ENCODE assay signal across 9 cellular contexts in the genomic region with DNA sequence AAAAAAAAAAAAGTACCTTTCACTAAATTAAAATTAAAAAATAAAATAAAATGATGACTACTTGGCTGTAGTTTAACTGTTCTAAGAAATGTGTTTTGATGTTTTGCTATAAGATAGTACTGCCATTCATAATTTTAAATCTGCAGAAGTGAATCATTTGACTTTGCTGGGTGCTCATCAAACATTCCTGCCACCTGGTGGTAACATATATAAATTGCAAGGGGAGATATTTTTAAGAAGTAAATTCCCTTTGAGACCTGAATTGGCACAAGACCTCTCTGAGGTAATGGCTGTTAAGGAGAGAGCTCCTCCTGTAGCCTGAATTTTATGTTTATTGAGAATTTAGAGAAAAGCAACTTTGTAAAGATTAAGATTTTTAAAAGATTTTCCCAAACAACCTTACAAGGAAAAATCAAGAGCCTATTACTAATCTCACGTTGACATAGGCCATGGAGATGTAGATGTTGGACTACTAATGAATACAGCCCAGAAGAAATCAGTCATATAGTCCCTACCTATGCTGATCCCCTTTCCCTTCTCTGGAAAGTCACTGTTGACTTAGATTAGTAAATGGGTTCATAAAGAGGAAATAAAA. TPM values are rescaled to one million over a fixed set of nuclear protein-coding genes. Genes with fewer than 3 reads are reported as not detected.
A peak's percentile ranks its signal among the peaks of the same experiment; 100 is the strongest.
DNase-seq lines count a peak whose midpoint lies in the region; ATAC-seq and TF ChIP-seq lines count a peak whose summit lies in the region.
"Had no signal": no experiment of that assay in that cellular context is flagged by ENCODE, and none has a peak within 500 bp of the region (broad histone marks: within the 10 kb centered on the region; RNA-seq: fewer than 3 reads in every experiment).

No MANE protein-coding gene starts in this region.

- POLR2A ChIA-PET in SK-N-SH (lab: Yijun Ruan, JAX) = no interaction called here

- H3K36me3 ChIP-seq in SK-N-SH (replicated peaks in 1 of 2; ENCODE audit: control insufficient read depth in 1 of 2, insufficient read depth in 2 of 2, low read length in 1 of 2) = no peaks in the 10 kb centered on the region
- H3K36me3 ChIP-seq in spleen = no peaks in the 10 kb centered on the region
- no peaks in the 10 kb centered on the region for H3K36me3 ChIP-seq in mesenchymal stem cell (ENCODE audit: control insufficient read depth in 1 of 2, insufficient read depth in 2 of 2, low read depth in 1 of 2, low read length in 2 of 2)

- H3K23ac ChIP-seq in mesenchymal stem cell (ENCODE audit: low read length in 2 of 2) = no peak overlapping the region

- peak; percentile 20 for DNase-seq in SK-N-SH
- peak; percentile 45 to 69 for DNase-seq in NCI-H526 (lab: John Stamatoyannopoulos, UW)
- DNase-seq in epithelial cell of proximal tubule (ENCODE audit: low read depth) = no peak
- no peak for DNase-seq in spleen
- DNase-seq in mesenchymal stem cell = no peak
- DNase-seq: activated naive CD4-positive, alpha-beta T cell treated with anti-CD3 and anti-CD28 coated beads, Interleukin-2, amount 50 U/mL, for 16 hours had no signal

- no peak overlapping the region for H2BK12ac ChIP-seq in mesenchymal stem cell (ENCODE audit: low read length in 2 of 2)

- no peaks in the 10 kb centered on the region for H3K4me1 ChIP-seq in SK-N-SH (ENCODE audit: control insufficient read depth in 1 of 2, insufficient read depth in 2 of 2, low read depth in 1 of 2, low read length in 1 of 2)
- no peaks in the 10 kb centered on the region for H3K4me1 ChIP-seq in spleen
- H3K4me1 ChIP-seq in mesenchymal stem cell (ENCODE audit: control insufficient read depth, insufficient read depth, low read depth, low read length) = no peaks in the 10 kb centered on the region

- H3K14ac ChIP-seq in mesenchymal stem cell (ENCODE audit: low read length in 2 of 2) = no peak overlapping the region

- no peak overlapping the region for H4K91ac ChIP-seq in mesenchymal stem cell (ENCODE audit: low read length)

- TF ChIP-seq CTCF in SK-N-SH (IDR thresholded peaks at IDR 0.05) (peak; percentile 62), epithelial cell of proximal tubule (conservative IDR thresholded peaks at IDR 0.05; ENCODE audit: low read depth, low read length) (peak; percentile 59), spleen (IDR thresholded peaks at IDR 0.05 in 8 of 11, conservative IDR thresholded peaks at IDR 0.05 in 3 of 11) (peak in 9 of 11 experiments; percentile 12 to 61 (median 50))

- no peak overlapping the region for H3K27ac ChIP-seq in SK-N-SH (ENCODE audit: low read depth in 2 of 2, low read length in 1 of 2)
- H3K27ac ChIP-seq in spleen = no peak overlapping the region
- no peak overlapping the region for H3K27ac ChIP-seq in mesenchymal stem cell (ENCODE audit: low read length, poor library complexity, severe bottlenecking)

- H3K79me2 ChIP-seq in SK-N-SH (ENCODE audit: insufficient read depth) = no peaks in the 10 kb centered on the region

- H2AFZ ChIP-seq in SK-N-SH (ENCODE audit: low read depth) (no peak overlapping the region), mesenchymal stem cell (ENCODE audit: low read depth, low read length) (no peak overlapping the region)

- no peak overlapping the region for H3K4me2 ChIP-seq in SK-N-SH
- no peak overlapping the region for H3K4me2 ChIP-seq in mesenchymal stem cell (ENCODE audit: low read length, poor library complexity, severe bottlenecking)

- no peak overlapping the region for H2BK120ac ChIP-seq in mesenchymal stem cell (ENCODE audit: low read depth, low read length)

- no peak overlapping the region for H3K9ac ChIP-seq in SK-N-SH
- H3K9ac ChIP-seq in mesenchymal stem cell (ENCODE audit: low read length) = no peak overlapping the region

- WGBS in SK-N-SH (ENCODE audit: low lambda C conversion rate) = 89% methylated on average over 1 of the region's 1 CpG
- WGBS in spleen, 5 donors = 89 to 100% (median 92%) methylated on average over 1 of the region's 1 CpG
- WGBS in mesenchymal stem cell = no CpG with 5 or more reads among the region's 1 CpG

- TF ChIP-seq RAD21 in SK-N-SH (IDR thresholded peaks at IDR 0.05; ENCODE audit: low read length) = peak; percentile 54

- H3K79me1 ChIP-seq in mesenchymal stem cell (replicated peaks; ENCODE audit: low read length, poor library complexity, severe bottlenecking) = no peaks in the 10 kb centered on the region

- no peak overlapping the region for H4K8ac ChIP-seq in mesenchymal stem cell (ENCODE audit: low read length)

- no peak overlapping the region for H2AK5ac ChIP-seq in mesenchymal stem cell (ENCODE audit: low read length, severe bottlenecking)

- H3K18ac ChIP-seq in mesenchymal stem cell (ENCODE audit: low read depth in 1 of 2, low read length in 2 of 2) = no peak overlapping the region

- ATAC-seq in SK-N-SH treated with all-trans-retinoic acid at 6 μM for 48 hours (no peak), HG03521 (IDR thresholded peaks at IDR 0.05; ENCODE audit: unreplicated experiment) (no peak), HG03342 (IDR thresholded peaks at IDR 0.05; ENCODE audit: unreplicated experiment) (no peak)

- no peak overlapping the region for H2BK15ac ChIP-seq in mesenchymal stem cell (ENCODE audit: low read depth, poor library complexity, severe bottlenecking)

- H3K27me3 ChIP-seq in SK-N-SH (ENCODE audit: insufficient read depth) (peaks cover 7% of the 10 kb centered on the region; the same call in 1 of the 2 replicates), spleen (replicated peaks in 1 of 7) (no peaks in the 10 kb centered on the region), mesenchymal stem cell (ENCODE audit: control insufficient read depth in 1 of 2, insufficient read depth in 1 of 2, low read length in 2 of 2) (no peaks in the 10 kb centered on the region)

- TF ChIP-seq POLR2A in spleen (IDR thresholded peaks at IDR 0.05) = no peak

- peaks cover 2% of the 10 kb centered on the region for H3F3A ChIP-seq in SK-N-SH (replicated peaks; ENCODE audit: insufficient read depth)

- no peaks in the 10 kb centered on the region for H4K20me1 ChIP-seq in SK-N-SH (ENCODE audit: insufficient read depth)

- CTCF ChIA-PET in SK-N-SH (lab: Yijun Ruan, JAX) = interaction anchor here (0.7 kb wide), 2 partner anchors 22 kb away, joined by 3 read pairs; no protein-coding TSS in a partner anchor

- no peak overlapping the region for H3K4me3 ChIP-seq in SK-N-SH (ENCODE audit: low read depth in 2 of 2, low read length in 1 of 2)
- H3K4me3 ChIP-seq in epithelial cell of proximal tubule (ENCODE audit: low read depth, low read length) = no peak overlapping the region
- H3K4me3 ChIP-seq in spleen = no peak overlapping the region
- H3K4me3 ChIP-seq in mesenchymal stem cell (ENCODE audit: insufficient read depth in 1 of 2, low read depth in 1 of 2, low read length in 2 of 2) = no peak overlapping the region

- H2BK5ac ChIP-seq in mesenchymal stem cell (ENCODE audit: low read depth, low read length, poor library complexity, severe bottlenecking) = no peak overlapping the region

- no peak overlapping the region for H3K4ac ChIP-seq in mesenchymal stem cell (ENCODE audit: low read depth in 1 of 2, low read length in 2 of 2)

- H3K9me3 ChIP-seq in SK-N-SH = peaks cover 30% of the 10 kb centered on the region
- peaks cover 5 to 51% (median 44%) of the 10 kb centered on the region in 8 donors for H3K9me3 ChIP-seq in spleen
- H3K9me3 ChIP-seq in mesenchymal stem cell (ENCODE audit: control insufficient read depth, low read length) = peaks cover 55% of the 10 kb centered on the region

- no peaks in the 10 kb centered on the region for H3K9me2 ChIP-seq in SK-N-SH

- intact Hi-C loops in spleen (cut with DNase I; ENCODE audit: low total_unique reads) = no loop called here

- no peak for TF ChIP-seq EP300 in SK-N-SH (IDR thresholded peaks at IDR 0.05; ENCODE audit: borderline replicate concordance in 1 of 2, low read depth in 1 of 2, low read length in 1 of 2)

TF ChIP-seq in SK-N-SH, 30 proteins besides CTCF, POLR2A, EP300 and RAD21:
- TF ChIP-seq SIN3A (IDR thresholded peaks at IDR 0.05; ENCODE audit: borderline replicate concordance, low read depth, low read length) (no peak), RXRA (IDR thresholded peaks at IDR 0.05; ENCODE audit: borderline replicate concordance, low read depth) (no peak), SMC3 (IDR thresholded peaks at IDR 0.05; ENCODE audit: low read depth, low read length) (0 out of 2 replicates have a peak, but pooled peaks have one; percentile 3)

TF ChIP-seq in SK-N-SH treated with all-trans-retinoic acid at 6 μM for 48 hours, 23 proteins besides CTCF, POLR2A, EP300 and RAD21 (continues in another document):
- TF ChIP-seq, protein P1, sequence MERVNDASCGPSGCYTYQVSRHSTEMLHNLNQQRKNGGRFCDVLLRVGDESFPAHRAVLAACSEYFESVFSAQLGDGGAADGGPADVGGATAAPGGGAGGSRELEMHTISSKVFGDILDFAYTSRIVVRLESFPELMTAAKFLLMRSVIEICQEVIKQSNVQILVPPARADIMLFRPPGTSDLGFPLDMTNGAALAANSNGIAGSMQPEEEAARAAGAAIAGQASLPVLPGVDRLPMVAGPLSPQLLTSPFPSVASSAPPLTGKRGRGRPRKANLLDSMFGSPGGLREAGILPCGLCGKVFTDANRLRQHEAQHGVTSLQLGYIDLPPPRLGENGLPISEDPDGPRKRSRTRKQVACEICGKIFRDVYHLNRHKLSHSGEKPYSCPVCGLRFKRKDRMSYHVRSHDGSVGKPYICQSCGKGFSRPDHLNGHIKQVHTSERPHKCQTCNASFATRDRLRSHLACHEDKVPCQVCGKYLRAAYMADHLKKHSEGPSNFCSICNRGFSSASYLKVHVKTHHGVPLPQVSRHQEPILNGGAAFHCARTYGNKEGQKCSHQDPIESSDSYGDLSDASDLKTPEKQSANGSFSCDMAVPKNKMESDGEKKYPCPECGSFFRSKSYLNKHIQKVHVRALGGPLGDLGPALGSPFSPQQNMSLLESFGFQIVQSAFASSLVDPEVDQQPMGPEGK (CRISPR knock-in tag; IDR thresholded peaks at IDR 0.05; ENCODE audit: borderline replicate concordance) = no peak

RNA-seq across cellular contexts. Expression of a gene that starts 11.9 kb away (rescaled TPM):
- polyA plus RNA-seq in SK-N-SH (2012; rRNA removed) (8.9 and 11.3 TPM in 2 replicates), spleen (10 to 100 TPM; 14.2 to 16.4 (median 15.1) TPM)
- 13.2 and 13.6 TPM in 2 replicates for polyA plus RNA-seq in SK-N-SH (2012; cell fraction: cytosol; rRNA removed)
- 4.9 and 7.4 TPM in 2 replicates for polyA plus RNA-seq in SK-N-SH (2012; cell fraction: nucleus; rRNA removed)
- total RNA-seq in epithelial cell of proximal tubule (28.4 and 29.4 TPM in 2 replicates), spleen (10 to 100 TPM; 11.2 to 19.7 (median 14.3) TPM)
- 7.0 TPM for polyA plus RNA-seq in mesenchymal stem cell (2013, experiment 1 of 2)
- polyA plus RNA-seq in mesenchymal stem cell (2013, experiment 2 of 2) = 8.4 TPM

Comparison
In these comparisons a context has a peak if more than half of its experiments do, and no peak if none do; other contexts are left out.
1. DNase-seq: peak in SK-N-SH (single experiment) and NCI-H526 (2 of 2); none in epithelial cell of proximal tubule (single experiment), spleen (single experiment) and mesenchymal stem cell (single experiment).
2. Peak in every context shown above with its lines, with median percentiles within 50 percentile points of each other: CTCF ChIP-seq.